Comparison of ENCODE assay signal across 27 cellular contexts in the genomic region with DNA sequence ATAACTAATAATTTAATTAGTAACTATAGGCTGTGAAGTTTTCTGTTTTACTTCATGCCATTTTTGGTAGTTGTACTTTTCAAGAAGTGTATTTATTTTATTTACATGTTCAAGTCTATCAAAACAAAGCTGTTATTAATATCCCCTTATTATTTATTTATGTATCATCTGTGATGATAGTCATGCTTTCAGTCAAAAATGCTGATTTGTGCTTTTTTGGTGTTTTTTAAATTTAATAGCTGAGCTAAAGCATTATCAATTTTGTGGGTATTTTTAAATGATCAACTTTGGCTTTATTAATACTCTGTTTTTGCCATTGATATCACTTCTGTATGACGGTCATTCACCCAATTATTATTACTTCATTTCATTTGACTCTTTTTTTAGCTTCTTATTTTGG.
"Had no signal": no experiment of that assay in that cellular context is flagged by ENCODE, and none has a peak within 500 bp of the region (broad histone marks: within the 10 kb centered on the region; RNA-seq: fewer than 3 reads in every experiment).

No MANE protein-coding gene starts in this region.

- H3K4me3 ChIP-seq: stomach, suprapubic skin, testis, thoracic aorta, thyroid gland, tibial artery, tibial nerve, transverse colon, upper lobe of left lung, upper lobe of right lung, uterus, vagina had no signal

- H3K27me3 ChIP-seq: stomach, suprapubic skin, testis, thyroid gland, tibial artery, tibial nerve, transverse colon, upper lobe of left lung, upper lobe of right lung, uterus, vagina had no signal

- FAIRE-seq: urothelium cell line had no signal

- ATAC-seq: stimulated activated effector memory CD8-positive, alpha-beta T cell treated with anti-CD3 and anti-CD28 coated beads, Interleukin-12 subunit alpha, Interleukin-12 subunit beta, amount 100 ng/mL, for 72 hours; stimulated activated memory B cell treated with anti-CD40 and anti-IgM and Interleukin-4, amounts not matched to agents 10 μg/mL and 1 μg/mL and 100 μg/mL, for 72 hours; stimulated activated naive B cell treated with anti-CD40 and anti-IgM and Interleukin-4, amounts not matched to agents 10 μg/mL and 1 μg/mL and 100 μg/mL, for 72 hours; stimulated activated naive CD8-positive, alpha-beta T cell treated with anti-CD3 and anti-CD28 coated beads, Interleukin-15, amount 100 ng/mL, for 72 hours; stimulated activated naive CD8-positive, alpha-beta T cell treated with anti-CD3 and anti-CD28 coated beads, Interleukin-15, Interleukin-2, amounts not matched to agents 100 U/mL and 50 U/mL, for 24 hours; upper lobe of right lung had no signal

- H3K36me3 ChIP-seq: stomach, suprapubic skin, thoracic aorta, thyroid gland, tibial artery, tibial nerve, transverse colon, upper lobe of left lung, upper lobe of right lung, uterus, vagina had no signal

- DNase-seq: stimulated activated CD4-positive, alpha-beta T cell treated with anti-CD3 and anti-CD28 coated beads, Interleukin-2, amount 100 ng/mL, for 48 hours; stimulated activated CD4-positive, alpha-beta T cell treated with anti-CD3 and anti-CD28 coated beads, Interleukin-4, amount 100 ng/mL, for 1 hour; stimulated activated CD4-positive, alpha-beta T cell treated with anti-CD3 and anti-CD28 coated beads, Interleukin-4, amount 100 ng/mL, for 24 hours; stimulated activated CD4-positive, alpha-beta T cell treated with anti-CD3 and anti-CD28 coated beads, Interleukin-4, amount 100 ng/mL, for 4 hours; stimulated activated CD8-positive, alpha-beta memory T cell treated with anti-CD3 and anti-CD28 coated beads, Interleukin-4, amount 100 ng/mL, for 48 hours; stimulated activated naive B cell treated with anti-CD40 and anti-IgM and Interleukin-4, amounts not matched to agents 10 μg/mL and 1 μg/mL and 100 μg/mL, for 72 hours; stimulated activated naive CD4-positive, alpha-beta T cell; stimulated activated naive CD4-positive, alpha-beta T cell treated with Interleukin-2 at 50 U/mL for 16 hours; stimulated activated naive CD8-positive, alpha-beta T cell treated with anti-CD3 and anti-CD28 coated beads, Interleukin-15, amount 100 ng/mL, for 72 hours; stimulated activated naive CD8-positive, alpha-beta T cell treated with anti-CD3 and anti-CD28 coated beads, Interleukin-15, Interleukin-2, amounts not matched to agents 100 U/mL and 50 U/mL, for 24 hours; stomach; substantia nigra; testis; thyroid gland; tibial artery; transverse colon; trophoblast cell; upper lobe of left lung; upper lobe of right lung; uterus had no signal

- H3K9me3 ChIP-seq: testis, thoracic aorta, thyroid gland had no signal

- H3K27ac ChIP-seq: stomach, suprapubic skin, testis, thoracic aorta, thyroid gland, tibial artery, tibial nerve, transverse colon, upper lobe of left lung, upper lobe of right lung, uterus, vagina had no signal

- H3K4me1 ChIP-seq: stomach, suprapubic skin, testis, thyroid gland, tibial artery, tibial nerve, transverse colon, upper lobe of left lung, upper lobe of right lung, uterus, vagina had no signal
